ENCODE assay signal across 1 cellular context in the genomic region with DNA sequence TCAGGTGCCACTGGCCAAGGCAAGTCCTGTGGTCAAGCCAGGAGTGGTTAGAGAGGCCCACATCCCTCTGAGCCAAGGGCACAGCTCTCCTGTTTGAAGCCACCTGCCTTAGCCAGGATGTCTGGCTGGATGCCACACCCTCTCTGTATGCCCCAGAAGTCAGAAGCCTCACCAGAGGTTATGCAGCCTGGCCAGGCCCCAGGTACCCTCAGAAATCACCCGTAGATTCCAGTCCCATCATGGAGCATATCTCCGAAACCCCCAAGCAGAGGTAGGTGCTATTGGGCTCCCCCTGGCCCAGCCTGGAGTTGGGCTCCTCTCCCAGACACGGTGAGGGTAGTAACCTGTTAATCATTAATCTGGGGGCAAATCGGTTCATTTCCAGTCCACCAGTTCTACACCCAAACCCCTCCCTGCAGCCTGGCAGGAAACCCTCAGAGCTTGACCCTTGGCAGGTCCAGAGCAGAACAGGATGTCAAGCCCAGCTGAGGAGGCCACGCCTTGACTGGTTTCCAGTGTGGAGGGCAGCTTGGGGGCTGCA.
TF ChIP-seq lines count a peak whose summit lies in the region.

No MANE protein-coding gene starts in this region.

TF ChIP-seq in HepG2, 621 proteins besides CTCF, POLR2A, EP300 and RAD21 (continued from another document and continues in another):
- TF ChIP-seq THRA (CRISPR knock-in tag; IDR thresholded peaks at IDR 0.05; ENCODE audit: borderline replicate concordance) (peak; percentile 73; the same call in 1 of the 2 replicates), TFDP1 (CRISPR knock-in tag; IDR thresholded peaks at IDR 0.05; ENCODE audit: borderline replicate concordance) (no peak), ZNF615 (CRISPR knock-in tag; IDR thresholded peaks at IDR 0.05; ENCODE audit: borderline replicate concordance) (no peak), PRMT3 (CRISPR knock-in tag; IDR thresholded peaks at IDR 0.05; ENCODE audit: borderline replicate concordance, low read depth) (no peak), ZNF784 (CRISPR knock-in tag; IDR thresholded peaks at IDR 0.05; ENCODE audit: borderline replicate concordance) (no peak), ZNF441 (CRISPR knock-in tag; IDR thresholded peaks at IDR 0.05; ENCODE audit: borderline replicate concordance) (peak; percentile 72; the same call in 1 of the 2 replicates), MEIS1 (CRISPR knock-in tag; IDR thresholded peaks at IDR 0.05; ENCODE audit: borderline replicate concordance) (no peak), ZFP1 (CRISPR knock-in tag; IDR thresholded peaks at IDR 0.05) (no peak), MTA3 (CRISPR knock-in tag; IDR thresholded peaks at IDR 0.05) (no peak), ONECUT2 (CRISPR knock-in tag; IDR thresholded peaks at IDR 0.05) (no peak), MYPOP (CRISPR knock-in tag; IDR thresholded peaks at IDR 0.05) (0 out of 2 replicates have a peak, but pooled peaks have one; percentile 46), FOSL2 (CRISPR knock-in tag; IDR thresholded peaks at IDR 0.05) (no peak), TRIM24 (CRISPR knock-in tag; IDR thresholded peaks at IDR 0.05) (no peak), ZNF660 (CRISPR knock-in tag; IDR thresholded peaks at IDR 0.05; ENCODE audit: borderline replicate concordance, low read depth) (no peak), ZNF3 (CRISPR knock-in tag; IDR thresholded peaks at IDR 0.05) (no peak), GTF2F1 (IDR thresholded peaks at IDR 0.05; ENCODE audit: low read length) (no peak), MXD3 (CRISPR knock-in tag; IDR thresholded peaks at IDR 0.05) (no peak), ZNF816 (CRISPR knock-in tag; IDR thresholded peaks at IDR 0.05; ENCODE audit: borderline replicate concordance) (no peak), ZNF747 (CRISPR knock-in tag; IDR thresholded peaks at IDR 0.05; ENCODE audit: borderline replicate concordance) (no peak), ZNF496 (CRISPR knock-in tag; IDR thresholded peaks at IDR 0.05; ENCODE audit: insufficient replicate concordance) (no peak), GABPA (IDR thresholded peaks at IDR 0.05; ENCODE audit: low read depth, low read length) (peak; percentile 26; the same call in 1 of the 2 replicates), GABPA (CRISPR knock-in tag; IDR thresholded peaks at IDR 0.05; ENCODE audit: low read depth) (peak; percentile 34; the same call in 1 of the 2 replicates), PAF1 (CRISPR knock-in tag; IDR thresholded peaks at IDR 0.05) (no peak), ZNF256 (CRISPR knock-in tag; conservative IDR thresholded peaks at IDR 0.05) (no peak), CBX2 (IDR thresholded peaks at IDR 0.05; ENCODE audit: low read depth, low read length) (no peak), CBX2 (CRISPR knock-in tag; IDR thresholded peaks at IDR 0.05; ENCODE audit: low read depth) (no peak)
- TF ChIP-seq, protein P1, sequence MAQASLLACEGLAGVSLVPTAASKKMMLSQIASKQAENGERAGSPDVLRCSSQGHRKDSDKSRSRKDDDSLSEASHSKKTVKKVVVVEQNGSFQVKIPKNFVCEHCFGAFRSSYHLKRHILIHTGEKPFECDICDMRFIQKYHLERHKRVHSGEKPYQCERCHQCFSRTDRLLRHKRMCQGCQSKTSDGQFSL (CRISPR knock-in tag; IDR thresholded peaks at IDR 0.05): no peak
- TF ChIP-seq, protein P2, sequence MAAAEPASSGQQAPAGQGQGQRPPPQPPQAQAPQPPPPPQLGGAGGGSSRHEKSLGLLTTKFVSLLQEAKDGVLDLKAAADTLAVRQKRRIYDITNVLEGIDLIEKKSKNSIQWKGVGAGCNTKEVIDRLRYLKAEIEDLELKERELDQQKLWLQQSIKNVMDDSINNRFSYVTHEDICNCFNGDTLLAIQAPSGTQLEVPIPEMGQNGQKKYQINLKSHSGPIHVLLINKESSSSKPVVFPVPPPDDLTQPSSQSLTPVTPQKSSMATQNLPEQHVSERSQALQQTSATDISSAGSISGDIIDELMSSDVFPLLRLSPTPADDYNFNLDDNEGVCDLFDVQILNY (CRISPR knock-in tag; conservative IDR thresholded peaks at IDR 0.05): no peak
- TF ChIP-seq, protein P3, sequence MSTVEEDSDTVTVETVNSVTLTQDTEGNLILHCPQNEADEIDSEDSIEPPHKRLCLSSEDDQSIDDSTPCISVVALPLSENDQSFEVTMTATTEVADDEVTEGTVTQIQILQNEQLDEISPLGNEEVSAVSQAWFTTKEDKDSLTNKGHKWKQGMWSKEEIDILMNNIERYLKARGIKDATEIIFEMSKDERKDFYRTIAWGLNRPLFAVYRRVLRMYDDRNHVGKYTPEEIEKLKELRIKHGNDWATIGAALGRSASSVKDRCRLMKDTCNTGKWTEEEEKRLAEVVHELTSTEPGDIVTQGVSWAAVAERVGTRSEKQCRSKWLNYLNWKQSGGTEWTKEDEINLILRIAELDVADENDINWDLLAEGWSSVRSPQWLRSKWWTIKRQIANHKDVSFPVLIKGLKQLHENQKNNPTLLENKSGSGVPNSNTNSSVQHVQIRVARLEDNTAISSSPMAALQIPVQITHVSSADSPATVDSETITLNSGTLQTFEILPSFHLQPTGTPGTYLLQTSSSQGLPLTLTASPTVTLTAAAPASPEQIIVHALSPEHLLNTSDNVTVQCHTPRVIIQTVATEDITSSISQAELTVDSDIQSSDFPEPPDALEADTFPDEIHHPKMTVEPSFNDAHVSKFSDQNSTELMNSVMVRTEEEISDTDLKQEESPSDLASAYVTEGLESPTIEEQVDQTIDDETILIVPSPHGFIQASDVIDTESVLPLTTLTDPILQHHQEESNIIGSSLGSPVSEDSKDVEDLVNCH (CRISPR knock-in tag; IDR thresholded peaks at IDR 0.05): no peak
- TF ChIP-seq, protein P4, sequence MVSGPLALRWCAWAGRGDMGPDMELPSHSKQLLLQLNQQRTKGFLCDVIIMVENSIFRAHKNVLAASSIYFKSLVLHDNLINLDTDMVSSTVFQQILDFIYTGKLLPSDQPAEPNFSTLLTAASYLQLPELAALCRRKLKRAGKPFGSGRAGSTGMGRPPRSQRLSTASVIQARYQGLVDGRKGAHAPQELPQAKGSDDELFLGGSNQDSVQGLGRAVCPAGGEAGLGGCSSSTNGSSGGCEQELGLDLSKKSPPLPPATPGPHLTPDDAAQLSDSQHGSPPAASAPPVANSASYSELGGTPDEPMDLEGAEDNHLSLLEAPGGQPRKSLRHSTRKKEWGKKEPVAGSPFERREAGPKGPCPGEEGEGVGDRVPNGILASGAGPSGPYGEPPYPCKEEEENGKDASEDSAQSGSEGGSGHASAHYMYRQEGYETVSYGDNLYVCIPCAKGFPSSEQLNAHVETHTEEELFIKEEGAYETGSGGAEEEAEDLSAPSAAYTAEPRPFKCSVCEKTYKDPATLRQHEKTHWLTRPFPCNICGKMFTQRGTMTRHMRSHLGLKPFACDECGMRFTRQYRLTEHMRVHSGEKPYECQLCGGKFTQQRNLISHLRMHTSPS (CRISPR knock-in tag; IDR thresholded peaks at IDR 0.05; ENCODE audit: low read depth): peak; percentile 20; the same call in 1 of the 2 replicates
- TF ChIP-seq, protein P5, sequence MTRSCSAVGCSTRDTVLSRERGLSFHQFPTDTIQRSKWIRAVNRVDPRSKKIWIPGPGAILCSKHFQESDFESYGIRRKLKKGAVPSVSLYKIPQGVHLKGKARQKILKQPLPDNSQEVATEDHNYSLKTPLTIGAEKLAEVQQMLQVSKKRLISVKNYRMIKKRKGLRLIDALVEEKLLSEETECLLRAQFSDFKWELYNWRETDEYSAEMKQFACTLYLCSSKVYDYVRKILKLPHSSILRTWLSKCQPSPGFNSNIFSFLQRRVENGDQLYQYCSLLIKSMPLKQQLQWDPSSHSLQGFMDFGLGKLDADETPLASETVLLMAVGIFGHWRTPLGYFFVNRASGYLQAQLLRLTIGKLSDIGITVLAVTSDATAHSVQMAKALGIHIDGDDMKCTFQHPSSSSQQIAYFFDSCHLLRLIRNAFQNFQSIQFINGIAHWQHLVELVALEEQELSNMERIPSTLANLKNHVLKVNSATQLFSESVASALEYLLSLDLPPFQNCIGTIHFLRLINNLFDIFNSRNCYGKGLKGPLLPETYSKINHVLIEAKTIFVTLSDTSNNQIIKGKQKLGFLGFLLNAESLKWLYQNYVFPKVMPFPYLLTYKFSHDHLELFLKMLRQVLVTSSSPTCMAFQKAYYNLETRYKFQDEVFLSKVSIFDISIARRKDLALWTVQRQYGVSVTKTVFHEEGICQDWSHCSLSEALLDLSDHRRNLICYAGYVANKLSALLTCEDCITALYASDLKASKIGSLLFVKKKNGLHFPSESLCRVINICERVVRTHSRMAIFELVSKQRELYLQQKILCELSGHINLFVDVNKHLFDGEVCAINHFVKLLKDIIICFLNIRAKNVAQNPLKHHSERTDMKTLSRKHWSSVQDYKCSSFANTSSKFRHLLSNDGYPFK (CRISPR knock-in tag; IDR thresholded peaks at IDR 0.05; ENCODE audit: borderline replicate concordance): no peak
- TF ChIP-seq, protein P6, sequence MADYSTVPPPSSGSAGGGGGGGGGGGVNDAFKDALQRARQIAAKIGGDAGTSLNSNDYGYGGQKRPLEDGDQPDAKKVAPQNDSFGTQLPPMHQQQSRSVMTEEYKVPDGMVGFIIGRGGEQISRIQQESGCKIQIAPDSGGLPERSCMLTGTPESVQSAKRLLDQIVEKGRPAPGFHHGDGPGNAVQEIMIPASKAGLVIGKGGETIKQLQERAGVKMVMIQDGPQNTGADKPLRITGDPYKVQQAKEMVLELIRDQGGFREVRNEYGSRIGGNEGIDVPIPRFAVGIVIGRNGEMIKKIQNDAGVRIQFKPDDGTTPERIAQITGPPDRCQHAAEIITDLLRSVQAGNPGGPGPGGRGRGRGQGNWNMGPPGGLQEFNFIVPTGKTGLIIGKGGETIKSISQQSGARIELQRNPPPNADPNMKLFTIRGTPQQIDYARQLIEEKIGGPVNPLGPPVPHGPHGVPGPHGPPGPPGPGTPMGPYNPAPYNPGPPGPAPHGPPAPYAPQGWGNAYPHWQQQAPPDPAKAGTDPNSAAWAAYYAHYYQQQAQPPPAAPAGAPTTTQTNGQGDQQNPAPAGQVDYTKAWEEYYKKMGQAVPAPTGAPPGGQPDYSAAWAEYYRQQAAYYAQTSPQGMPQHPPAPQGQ (CRISPR knock-in tag; IDR thresholded peaks at IDR 0.05; ENCODE audit: borderline replicate concordance): no peak
- TF ChIP-seq, protein P7, sequence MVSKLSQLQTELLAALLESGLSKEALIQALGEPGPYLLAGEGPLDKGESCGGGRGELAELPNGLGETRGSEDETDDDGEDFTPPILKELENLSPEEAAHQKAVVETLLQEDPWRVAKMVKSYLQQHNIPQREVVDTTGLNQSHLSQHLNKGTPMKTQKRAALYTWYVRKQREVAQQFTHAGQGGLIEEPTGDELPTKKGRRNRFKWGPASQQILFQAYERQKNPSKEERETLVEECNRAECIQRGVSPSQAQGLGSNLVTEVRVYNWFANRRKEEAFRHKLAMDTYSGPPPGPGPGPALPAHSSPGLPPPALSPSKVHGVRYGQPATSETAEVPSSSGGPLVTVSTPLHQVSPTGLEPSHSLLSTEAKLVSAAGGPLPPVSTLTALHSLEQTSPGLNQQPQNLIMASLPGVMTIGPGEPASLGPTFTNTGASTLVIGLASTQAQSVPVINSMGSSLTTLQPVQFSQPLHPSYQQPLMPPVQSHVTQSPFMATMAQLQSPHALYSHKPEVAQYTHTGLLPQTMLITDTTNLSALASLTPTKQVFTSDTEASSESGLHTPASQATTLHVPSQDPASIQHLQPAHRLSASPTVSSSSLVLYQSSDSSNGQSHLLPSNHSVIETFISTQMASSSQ (IDR thresholded peaks at IDR 0.05; ENCODE audit: low read depth): peak; percentile 94
- TF ChIP-seq, protein P7 (CRISPR knock-in tag; IDR thresholded peaks at IDR 0.05; ENCODE audit: borderline replicate concordance): peak; percentile 92
- TF ChIP-seq, protein P8, sequence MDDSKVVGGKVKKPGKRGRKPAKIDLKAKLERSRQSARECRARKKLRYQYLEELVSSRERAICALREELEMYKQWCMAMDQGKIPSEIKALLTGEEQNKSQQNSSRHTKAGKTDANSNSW (CRISPR knock-in tag; IDR thresholded peaks at IDR 0.05; ENCODE audit: borderline replicate concordance): no peak
